21 cellular contexts compared by ENCODE assay signal in the genomic region with DNA sequence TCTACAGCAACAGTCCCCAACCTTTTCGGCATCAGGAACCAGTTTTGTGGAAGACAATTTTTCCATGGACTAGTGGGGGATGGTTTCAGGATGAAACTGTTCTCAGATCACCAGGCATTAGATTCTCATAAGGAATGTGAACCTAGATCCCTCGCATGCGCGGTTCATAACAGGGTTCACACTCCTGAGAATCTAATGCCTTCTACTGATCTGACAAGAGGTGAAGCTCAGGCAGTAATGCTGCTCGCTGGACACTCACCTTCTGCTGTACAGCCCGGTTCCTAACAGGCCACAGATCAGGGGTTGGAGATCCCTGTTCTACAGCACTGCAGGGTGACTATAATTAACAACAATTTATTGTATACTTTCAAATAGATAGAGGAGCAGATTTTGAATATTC.
"Had no signal": no experiment of that assay in that cellular context is flagged by ENCODE, and none has a peak within 500 bp of the region (broad histone marks: within the 10 kb centered on the region; RNA-seq: fewer than 3 reads in every experiment).

No MANE protein-coding gene starts in this region.

- H3K27ac ChIP-seq: adrenal gland, ascending aorta, brain microvascular endothelial cell, lower lobe of right lung, spleen, stomach, suprapubic skin, tibial nerve had no signal

- ATAC-seq: activated CD4-positive, alpha-beta T cell treated with anti-CD3 and anti-CD28 coated beads for 36 hours; lower lobe of right lung; natural killer cell had no signal

- DNase-seq: activated CD4-positive, alpha-beta T cell treated with anti-CD3 and anti-CD28 coated beads for 36 hours; activated CD4-positive, alpha-beta T cell treated with anti-CD3 and anti-CD28 coated beads, Interleukin-2, amount 50 U/mL, for 4 hours; activated gamma-delta T cell; activated naive CD4-positive, alpha-beta T cell treated with anti-CD3 and anti-CD28 coated beads, Interleukin-2, amount 50 U/mL, for 16 hours; adrenal gland; brain microvascular endothelial cell; central memory CD4-positive, alpha-beta T cell; effector memory CD4-positive, alpha-beta T cell; foreskin melanocyte; kidney; lower lobe of right lung; natural killer cell; spleen; stimulated activated CD4-positive, alpha-beta T cell treated with anti-CD3 and anti-CD28 coated beads, Interleukin-4, amount 100 ng/mL, for 24 hours; stomach had no signal

- H3K36me3 Mint-ChIP-seq: natural killer cell had no signal

- H3K27me3 Mint-ChIP-seq: activated CD4-positive, alpha-beta T cell treated with anti-CD3 and anti-CD28 coated beads for 36 hours had no signal

- H3K27ac Mint-ChIP-seq: mesothelial cell of epicardium, natural killer cell had no signal

- H3K36me3 ChIP-seq: adrenal gland, ascending aorta, brain microvascular endothelial cell, lower lobe of right lung, stomach, suprapubic skin, tibial nerve had no signal

- H3K27me3 ChIP-seq: adrenal gland, ascending aorta, brain microvascular endothelial cell, spleen, stomach, suprapubic skin, tibial nerve had no signal

- H3K9me3 ChIP-seq: adrenal gland, ascending aorta, lower lobe of right lung, spleen, stomach, suprapubic skin had no signal

- H3K9me3 Mint-ChIP-seq: natural killer cell had no signal

- H3K4me3 ChIP-seq: adrenal gland, ascending aorta, lower lobe of right lung, spleen, stomach, suprapubic skin, tibial nerve had no signal

- FAIRE-seq: kidney, TTC549, urothelium cell line had no signal

- H3K4me3 Mint-ChIP-seq: activated CD4-positive, alpha-beta T cell treated with anti-CD3 and anti-CD28 coated beads for 36 hours; mesothelial cell of epicardium; natural killer cell had no signal
